Comparison of ENCODE assay signal across 1 cellular context in the genomic region with DNA sequence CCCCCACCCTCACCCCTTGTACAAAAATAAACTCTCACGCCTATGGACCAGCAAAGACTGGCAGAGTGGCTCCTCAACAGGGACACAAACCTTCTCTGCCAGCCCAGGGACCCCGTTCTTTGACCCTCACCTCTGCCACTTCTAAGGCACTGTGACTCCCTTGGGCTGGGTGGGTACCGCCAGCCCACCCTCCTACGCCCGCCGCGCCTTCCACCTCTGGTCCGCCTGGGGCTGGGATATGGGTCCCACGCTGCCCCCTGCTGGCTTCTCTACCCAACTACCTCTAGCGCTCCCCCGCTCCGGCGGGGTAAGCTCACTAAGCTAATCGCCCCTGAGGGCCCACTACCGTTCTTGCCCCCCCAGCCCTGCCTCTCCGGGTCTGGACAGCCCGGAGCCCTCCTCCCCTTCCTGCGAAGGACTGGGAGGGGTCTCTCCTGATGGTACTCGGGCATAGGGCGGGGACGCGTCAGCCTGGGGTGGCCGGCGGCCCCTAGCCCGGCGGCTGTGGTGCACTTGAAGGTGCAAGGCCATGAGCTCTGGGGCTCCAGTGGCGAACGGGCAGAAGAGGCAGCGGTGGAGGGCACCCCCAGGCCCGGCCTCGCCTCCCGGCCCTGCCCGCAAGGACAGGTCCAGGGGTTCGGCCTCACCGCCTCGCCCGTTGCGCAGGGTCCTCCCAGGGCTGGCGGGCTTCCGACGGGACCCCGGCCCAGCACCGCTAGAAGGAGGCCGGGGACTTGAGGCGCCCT.
TF ChIP-seq lines count a peak whose summit lies in the region.

No MANE protein-coding gene starts in this region.

TF ChIP-seq in HepG2, 621 proteins besides CTCF, POLR2A, EP300 and RAD21 (continued from another document and continues in another):
- TF ChIP-seq, protein P1, sequence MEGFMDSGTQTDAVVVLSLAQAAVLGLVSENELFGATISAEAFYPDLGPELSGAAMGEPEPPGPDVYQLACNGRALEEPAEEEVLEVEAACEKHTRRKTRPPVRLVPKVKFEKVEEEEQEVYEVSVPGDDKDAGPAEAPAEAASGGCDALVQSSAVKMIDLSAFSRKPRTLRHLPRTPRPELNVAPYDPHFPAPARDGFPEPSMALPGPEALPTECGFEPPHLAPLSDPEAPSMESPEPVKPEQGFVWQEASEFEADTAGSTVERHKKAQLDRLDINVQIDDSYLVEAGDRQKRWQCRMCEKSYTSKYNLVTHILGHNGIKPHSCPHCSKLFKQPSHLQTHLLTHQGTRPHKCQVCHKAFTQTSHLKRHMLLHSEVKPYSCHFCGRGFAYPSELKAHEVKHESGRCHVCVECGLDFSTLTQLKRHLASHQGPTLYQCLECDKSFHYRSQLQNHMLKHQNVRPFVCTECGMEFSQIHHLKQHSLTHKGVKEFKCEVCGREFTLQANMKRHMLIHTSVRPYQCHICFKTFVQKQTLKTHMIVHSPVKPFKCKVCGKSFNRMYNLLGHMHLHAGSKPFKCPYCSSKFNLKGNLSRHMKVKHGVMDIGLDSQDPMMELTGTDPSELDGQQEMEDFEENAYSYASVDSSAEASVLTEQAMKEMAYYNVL (CRISPR knock-in tag; IDR thresholded peaks at IDR 0.05; ENCODE audit: borderline replicate concordance), result peak; percentile 22; the same call in 1 of the 2 replicates
- TF ChIP-seq, protein P2, sequence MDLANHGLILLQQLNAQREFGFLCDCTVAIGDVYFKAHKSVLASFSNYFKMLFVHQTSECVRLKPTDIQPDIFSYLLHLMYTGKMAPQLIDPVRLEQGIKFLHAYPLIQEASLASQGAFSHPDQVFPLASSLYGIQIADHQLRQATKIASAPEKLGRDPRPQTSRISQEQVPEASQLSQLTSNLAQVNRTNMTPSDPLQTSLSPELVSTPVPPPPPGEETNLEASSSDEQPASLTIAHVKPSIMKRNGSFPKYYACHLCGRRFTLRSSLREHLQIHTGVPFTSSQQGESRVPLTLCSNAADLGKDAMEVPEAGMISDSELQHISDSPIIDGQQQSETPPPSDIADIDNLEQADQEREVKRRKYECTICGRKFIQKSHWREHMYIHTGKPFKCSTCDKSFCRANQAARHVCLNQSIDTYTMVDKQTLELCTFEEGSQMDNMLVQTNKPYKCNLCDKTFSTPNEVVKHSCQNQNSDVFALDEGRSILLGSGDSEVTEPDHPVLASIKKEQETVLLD (CRISPR knock-in tag; IDR thresholded peaks at IDR 0.05; ENCODE audit: low read depth), result peak; percentile 39; the same call in 1 of the 2 replicates
- TF ChIP-seq ZBTB38 (CRISPR knock-in tag; IDR thresholded peaks at IDR 0.05), result peak; percentile 98
- TF ChIP-seq, protein P3, sequence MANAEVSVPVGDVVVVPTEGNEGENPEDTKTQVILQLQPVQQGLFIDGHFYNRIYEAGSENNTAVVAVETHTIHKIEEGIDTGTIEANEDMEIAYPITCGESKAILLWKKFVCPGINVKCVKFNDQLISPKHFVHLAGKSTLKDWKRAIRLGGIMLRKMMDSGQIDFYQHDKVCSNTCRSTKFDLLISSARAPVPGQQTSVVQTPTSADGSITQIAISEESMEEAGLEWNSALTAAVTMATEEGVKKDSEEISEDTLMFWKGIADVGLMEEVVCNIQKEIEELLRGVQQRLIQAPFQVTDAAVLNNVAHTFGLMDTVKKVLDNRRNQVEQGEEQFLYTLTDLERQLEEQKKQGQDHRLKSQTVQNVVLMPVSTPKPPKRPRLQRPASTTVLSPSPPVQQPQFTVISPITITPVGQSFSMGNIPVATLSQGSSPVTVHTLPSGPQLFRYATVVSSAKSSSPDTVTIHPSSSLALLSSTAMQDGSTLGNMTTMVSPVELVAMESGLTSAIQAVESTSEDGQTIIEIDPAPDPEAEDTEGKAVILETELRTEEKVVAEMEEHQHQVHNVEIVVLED (CRISPR knock-in tag; IDR thresholded peaks at IDR 0.05; ENCODE audit: borderline replicate concordance), result no peak
- TF ChIP-seq, protein P4, sequence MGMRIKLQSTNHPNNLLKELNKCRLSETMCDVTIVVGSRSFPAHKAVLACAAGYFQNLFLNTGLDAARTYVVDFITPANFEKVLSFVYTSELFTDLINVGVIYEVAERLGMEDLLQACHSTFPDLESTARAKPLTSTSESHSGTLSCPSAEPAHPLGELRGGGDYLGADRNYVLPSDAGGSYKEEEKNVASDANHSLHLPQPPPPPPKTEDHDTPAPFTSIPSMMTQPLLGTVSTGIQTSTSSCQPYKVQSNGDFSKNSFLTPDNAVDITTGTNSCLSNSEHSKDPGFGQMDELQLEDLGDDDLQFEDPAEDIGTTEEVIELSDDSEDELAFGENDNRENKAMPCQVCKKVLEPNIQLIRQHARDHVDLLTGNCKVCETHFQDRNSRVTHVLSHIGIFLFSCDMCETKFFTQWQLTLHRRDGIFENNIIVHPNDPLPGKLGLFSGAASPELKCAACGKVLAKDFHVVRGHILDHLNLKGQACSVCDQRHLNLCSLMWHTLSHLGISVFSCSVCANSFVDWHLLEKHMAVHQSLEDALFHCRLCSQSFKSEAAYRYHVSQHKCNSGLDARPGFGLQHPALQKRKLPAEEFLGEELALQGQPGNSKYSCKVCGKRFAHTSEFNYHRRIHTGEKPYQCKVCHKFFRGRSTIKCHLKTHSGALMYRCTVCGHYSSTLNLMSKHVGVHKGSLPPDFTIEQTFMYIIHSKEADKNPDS (CRISPR knock-in tag; IDR thresholded peaks at IDR 0.05), result 0 out of 2 replicates have a peak, but pooled peaks have one; percentile 50
- TF ChIP-seq, protein P5, sequence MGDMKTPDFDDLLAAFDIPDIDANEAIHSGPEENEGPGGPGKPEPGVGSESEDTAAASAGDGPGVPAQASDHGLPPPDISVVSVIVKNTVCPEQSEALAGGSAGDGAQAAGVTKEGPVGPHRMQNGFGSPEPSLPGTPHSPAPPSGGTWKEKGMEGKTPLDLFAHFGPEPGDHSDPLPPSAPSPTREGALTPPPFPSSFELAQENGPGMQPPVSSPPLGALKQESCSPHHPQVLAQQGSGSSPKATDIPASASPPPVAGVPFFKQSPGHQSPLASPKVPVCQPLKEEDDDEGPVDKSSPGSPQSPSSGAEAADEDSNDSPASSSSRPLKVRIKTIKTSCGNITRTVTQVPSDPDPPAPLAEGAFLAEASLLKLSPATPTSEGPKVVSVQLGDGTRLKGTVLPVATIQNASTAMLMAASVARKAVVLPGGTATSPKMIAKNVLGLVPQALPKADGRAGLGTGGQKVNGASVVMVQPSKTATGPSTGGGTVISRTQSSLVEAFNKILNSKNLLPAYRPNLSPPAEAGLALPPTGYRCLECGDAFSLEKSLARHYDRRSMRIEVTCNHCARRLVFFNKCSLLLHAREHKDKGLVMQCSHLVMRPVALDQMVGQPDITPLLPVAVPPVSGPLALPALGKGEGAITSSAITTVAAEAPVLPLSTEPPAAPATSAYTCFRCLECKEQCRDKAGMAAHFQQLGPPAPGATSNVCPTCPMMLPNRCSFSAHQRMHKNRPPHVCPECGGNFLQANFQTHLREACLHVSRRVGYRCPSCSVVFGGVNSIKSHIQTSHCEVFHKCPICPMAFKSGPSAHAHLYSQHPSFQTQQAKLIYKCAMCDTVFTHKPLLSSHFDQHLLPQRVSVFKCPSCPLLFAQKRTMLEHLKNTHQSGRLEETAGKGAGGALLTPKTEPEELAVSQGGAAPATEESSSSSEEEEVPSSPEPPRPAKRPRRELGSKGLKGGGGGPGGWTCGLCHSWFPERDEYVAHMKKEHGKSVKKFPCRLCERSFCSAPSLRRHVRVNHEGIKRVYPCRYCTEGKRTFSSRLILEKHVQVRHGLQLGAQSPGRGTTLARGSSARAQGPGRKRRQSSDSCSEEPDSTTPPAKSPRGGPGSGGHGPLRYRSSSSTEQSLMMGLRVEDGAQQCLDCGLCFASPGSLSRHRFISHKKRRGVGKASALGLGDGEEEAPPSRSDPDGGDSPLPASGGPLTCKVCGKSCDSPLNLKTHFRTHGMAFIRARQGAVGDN (CRISPR knock-in tag; IDR thresholded peaks at IDR 0.05), result peak; percentile 73
- TF ChIP-seq ZNF10 (CRISPR knock-in tag; IDR thresholded peaks at IDR 0.05; ENCODE audit: borderline replicate concordance, low read depth), result no peak
- TF ChIP-seq, protein P6, sequence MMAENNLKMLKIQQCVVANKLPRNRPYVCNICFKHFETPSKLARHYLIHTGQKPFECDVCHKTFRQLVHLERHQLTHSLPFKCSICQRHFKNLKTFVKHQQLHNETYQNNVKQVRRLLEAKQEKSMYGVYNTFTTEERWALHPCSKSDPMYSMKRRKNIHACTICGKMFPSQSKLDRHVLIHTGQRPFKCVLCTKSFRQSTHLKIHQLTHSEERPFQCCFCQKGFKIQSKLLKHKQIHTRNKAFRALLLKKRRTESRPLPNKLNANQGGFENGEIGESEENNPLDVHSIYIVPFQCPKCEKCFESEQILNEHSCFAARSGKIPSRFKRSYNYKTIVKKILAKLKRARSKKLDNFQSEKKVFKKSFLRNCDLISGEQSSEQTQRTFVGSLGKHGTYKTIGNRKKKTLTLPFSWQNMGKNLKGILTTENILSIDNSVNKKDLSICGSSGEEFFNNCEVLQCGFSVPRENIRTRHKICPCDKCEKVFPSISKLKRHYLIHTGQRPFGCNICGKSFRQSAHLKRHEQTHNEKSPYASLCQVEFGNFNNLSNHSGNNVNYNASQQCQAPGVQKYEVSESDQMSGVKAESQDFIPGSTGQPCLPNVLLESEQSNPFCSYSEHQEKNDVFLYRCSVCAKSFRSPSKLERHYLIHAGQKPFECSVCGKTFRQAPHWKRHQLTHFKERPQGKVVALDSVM (CRISPR knock-in tag; IDR thresholded peaks at IDR 0.05), result 0 out of 2 replicates have a peak, but pooled peaks have one; percentile 15
- TF ChIP-seq ZNF780A (CRISPR knock-in tag; IDR thresholded peaks at IDR 0.05), result no peak
- TF ChIP-seq, protein P7, sequence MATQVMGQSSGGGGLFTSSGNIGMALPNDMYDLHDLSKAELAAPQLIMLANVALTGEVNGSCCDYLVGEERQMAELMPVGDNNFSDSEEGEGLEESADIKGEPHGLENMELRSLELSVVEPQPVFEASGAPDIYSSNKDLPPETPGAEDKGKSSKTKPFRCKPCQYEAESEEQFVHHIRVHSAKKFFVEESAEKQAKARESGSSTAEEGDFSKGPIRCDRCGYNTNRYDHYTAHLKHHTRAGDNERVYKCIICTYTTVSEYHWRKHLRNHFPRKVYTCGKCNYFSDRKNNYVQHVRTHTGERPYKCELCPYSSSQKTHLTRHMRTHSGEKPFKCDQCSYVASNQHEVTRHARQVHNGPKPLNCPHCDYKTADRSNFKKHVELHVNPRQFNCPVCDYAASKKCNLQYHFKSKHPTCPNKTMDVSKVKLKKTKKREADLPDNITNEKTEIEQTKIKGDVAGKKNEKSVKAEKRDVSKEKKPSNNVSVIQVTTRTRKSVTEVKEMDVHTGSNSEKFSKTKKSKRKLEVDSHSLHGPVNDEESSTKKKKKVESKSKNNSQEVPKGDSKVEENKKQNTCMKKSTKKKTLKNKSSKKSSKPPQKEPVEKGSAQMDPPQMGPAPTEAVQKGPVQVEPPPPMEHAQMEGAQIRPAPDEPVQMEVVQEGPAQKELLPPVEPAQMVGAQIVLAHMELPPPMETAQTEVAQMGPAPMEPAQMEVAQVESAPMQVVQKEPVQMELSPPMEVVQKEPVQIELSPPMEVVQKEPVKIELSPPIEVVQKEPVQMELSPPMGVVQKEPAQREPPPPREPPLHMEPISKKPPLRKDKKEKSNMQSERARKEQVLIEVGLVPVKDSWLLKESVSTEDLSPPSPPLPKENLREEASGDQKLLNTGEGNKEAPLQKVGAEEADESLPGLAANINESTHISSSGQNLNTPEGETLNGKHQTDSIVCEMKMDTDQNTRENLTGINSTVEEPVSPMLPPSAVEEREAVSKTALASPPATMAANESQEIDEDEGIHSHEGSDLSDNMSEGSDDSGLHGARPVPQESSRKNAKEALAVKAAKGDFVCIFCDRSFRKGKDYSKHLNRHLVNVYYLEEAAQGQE (IDR thresholded peaks at IDR 0.05; ENCODE audit: borderline replicate concordance in 1 of 2, low read depth in 1 of 2, low read length in 2 of 2), result no peak
- TF ChIP-seq KDM3A (CRISPR knock-in tag; IDR thresholded peaks at IDR 0.05; ENCODE audit: low read depth), result no peak
- TF ChIP-seq ZSCAN21 (CRISPR knock-in tag; IDR thresholded peaks at IDR 0.05; ENCODE audit: borderline replicate concordance), result peak; percentile 56; the same call in 1 of the 2 replicates
- TF ChIP-seq POGZ (CRISPR knock-in tag; IDR thresholded peaks at IDR 0.05), result peak; percentile 69
- TF ChIP-seq, protein P8, sequence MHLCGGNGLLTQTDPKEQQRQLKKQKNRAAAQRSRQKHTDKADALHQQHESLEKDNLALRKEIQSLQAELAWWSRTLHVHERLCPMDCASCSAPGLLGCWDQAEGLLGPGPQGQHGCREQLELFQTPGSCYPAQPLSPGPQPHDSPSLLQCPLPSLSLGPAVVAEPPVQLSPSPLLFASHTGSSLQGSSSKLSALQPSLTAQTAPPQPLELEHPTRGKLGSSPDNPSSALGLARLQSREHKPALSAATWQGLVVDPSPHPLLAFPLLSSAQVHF (CRISPR knock-in tag; IDR thresholded peaks at IDR 0.05), result no peak
- TF ChIP-seq, protein P9, sequence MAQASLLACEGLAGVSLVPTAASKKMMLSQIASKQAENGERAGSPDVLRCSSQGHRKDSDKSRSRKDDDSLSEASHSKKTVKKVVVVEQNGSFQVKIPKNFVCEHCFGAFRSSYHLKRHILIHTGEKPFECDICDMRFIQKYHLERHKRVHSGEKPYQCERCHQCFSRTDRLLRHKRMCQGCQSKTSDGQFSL (CRISPR knock-in tag; IDR thresholded peaks at IDR 0.05), result peak; percentile 98
- TF ChIP-seq, protein P10, sequence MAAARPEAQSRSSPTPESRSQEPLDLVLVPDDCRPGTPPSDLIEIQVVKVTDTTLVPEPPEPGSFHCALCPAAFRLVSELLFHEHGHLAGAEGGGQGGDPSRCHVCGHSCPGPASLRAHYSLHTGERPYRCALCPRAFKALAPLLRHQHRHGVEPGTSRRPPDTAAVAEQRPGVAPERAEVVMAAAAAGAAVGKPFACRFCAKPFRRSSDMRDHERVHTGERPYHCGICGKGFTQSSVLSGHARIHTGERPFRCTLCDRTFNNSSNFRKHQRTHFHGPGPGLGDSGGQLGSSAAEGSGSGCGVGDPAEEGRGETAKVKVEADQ (CRISPR knock-in tag; IDR thresholded peaks at IDR 0.05; ENCODE audit: borderline replicate concordance), result 0 out of 2 replicates have a peak, but pooled peaks have one; percentile 44
- TF ChIP-seq SALL1 (CRISPR knock-in tag; IDR thresholded peaks at IDR 0.05), result peak; percentile 43; the same call in 1 of the 2 replicates
- TF ChIP-seq, protein P11, sequence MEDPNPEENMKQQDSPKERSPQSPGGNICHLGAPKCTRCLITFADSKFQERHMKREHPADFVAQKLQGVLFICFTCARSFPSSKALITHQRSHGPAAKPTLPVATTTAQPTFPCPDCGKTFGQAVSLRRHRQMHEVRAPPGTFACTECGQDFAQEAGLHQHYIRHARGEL (CRISPR knock-in tag; IDR thresholded peaks at IDR 0.05), result peak; percentile 64; the same call in 1 of the 2 replicates
